ENCODE assay signal across 26 cellular contexts in the genomic region with DNA sequence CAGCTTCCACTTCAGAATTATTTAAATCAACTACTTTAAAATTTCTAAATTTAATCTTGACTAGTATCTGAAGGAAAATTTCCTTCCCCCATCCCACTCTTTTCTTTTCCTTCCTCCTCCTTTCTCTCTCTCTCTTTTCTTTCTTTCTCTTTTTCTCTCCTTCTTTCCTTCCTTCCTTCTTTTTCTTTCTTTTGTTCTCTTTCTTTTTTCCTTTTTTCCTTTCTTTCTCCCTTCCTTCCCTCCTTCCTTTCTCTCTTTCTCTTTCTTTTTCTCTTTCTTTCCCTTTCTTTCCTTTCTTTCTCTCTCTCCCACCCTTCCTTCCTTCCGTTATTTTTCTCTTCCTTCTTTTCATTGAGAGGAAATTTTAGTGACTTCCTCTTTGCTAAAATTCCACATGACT.
"Had no signal": no experiment of that assay in that cellular context is flagged by ENCODE, and none has a peak within 500 bp of the region (broad histone marks: within the 10 kb centered on the region; RNA-seq: fewer than 3 reads in every experiment).

No MANE protein-coding gene starts in this region.

- H3K27me3 Mint-ChIP-seq: memory B cell; natural killer cell treated with Interleukin-12 subunit alpha and Interleukin-12 subunit beta and Interleukin-15 and Interleukin-18, amount 100 ng/mL, for 72 hours; stimulated activated naive B cell treated with anti-CD40 and anti-IgM and Interleukin-4, amounts not matched to agents 10 μg/mL and 1 μg/mL and 100 μg/mL, for 72 hours; stimulated activated naive CD8-positive, alpha-beta T cell treated with anti-CD3 and anti-CD28 coated beads, Interleukin-15, Interleukin-2, amounts not matched to agents 100 ng/mL and 50 ng/mL, for 24 hours had no signal

- H3K4me3 ChIP-seq: esophagus muscularis mucosa, gastroesophageal sphincter, heart left ventricle, hepatocyte, lung, pancreas, right lobe of liver, thoracic aorta, transverse colon, upper lobe of right lung, uterus had no signal

- H3K27me3 ChIP-seq: esophagus muscularis mucosa, foreskin keratinocyte, gastroesophageal sphincter, heart left ventricle, hepatocyte, neutrophil, pancreas, right lobe of liver, transverse colon, upper lobe of right lung had no signal

- H3K4me3 Mint-ChIP-seq: memory B cell; natural killer cell treated with Interleukin-12 subunit alpha and Interleukin-12 subunit beta and Interleukin-15 and Interleukin-18, amount 100 ng/mL, for 72 hours; neural crest cell; stimulated activated naive B cell treated with anti-CD40 and anti-IgM and Interleukin-4, amounts not matched to agents 10 μg/mL and 1 μg/mL and 100 μg/mL, for 72 hours; stimulated activated naive CD8-positive, alpha-beta T cell treated with anti-CD3 and anti-CD28 coated beads, Interleukin-15, Interleukin-2, amounts not matched to agents 100 ng/mL and 50 ng/mL, for 24 hours had no signal

- H3K4me1 ChIP-seq: esophagus muscularis mucosa, foreskin keratinocyte, gastroesophageal sphincter, heart left ventricle, pancreas, right lobe of liver, transverse colon, upper lobe of right lung, uterus had no signal

- H3K27ac ChIP-seq: esophagus muscularis mucosa, foreskin keratinocyte, gastroesophageal sphincter, heart left ventricle, hepatocyte, neutrophil, pancreas, right lobe of liver, thoracic aorta, transverse colon, upper lobe of right lung, uterus had no signal

- H3K9me3 Mint-ChIP-seq: stimulated activated naive CD8-positive, alpha-beta T cell treated with anti-CD3 and anti-CD28 coated beads, Interleukin-15, Interleukin-2, amounts not matched to agents 100 ng/mL and 50 ng/mL, for 24 hours had no signal

- H3K9me3 ChIP-seq: neutrophil, pancreas, right lobe of liver, thoracic aorta, transverse colon, upper lobe of right lung, uterus had no signal

- DNase-seq: dermis blood vessel endothelial cell; effector memory CD4-positive, alpha-beta T cell; foreskin keratinocyte; heart left ventricle; kidney; pancreas; right lobe of liver; stimulated activated CD4-positive, alpha-beta T cell treated with anti-CD3 and anti-CD28 coated beads, Interleukin-15, amount 100 ng/mL, for 24 hours; stimulated activated CD4-positive, alpha-beta T cell treated with anti-CD3 and anti-CD28 coated beads, Interleukin-2, amount 100 ng/mL, for 48 hours; stimulated activated naive B cell treated with anti-CD40 and anti-IgM and Interleukin-4, amounts not matched to agents 10 μg/mL and 1 μg/mL and 100 μg/mL, for 72 hours; transverse colon; upper lobe of right lung; uterus had no signal

- ATAC-seq: foreskin keratinocyte; gastroesophageal sphincter; heart left ventricle; left lobe of liver; natural killer cell treated with Interleukin-12 subunit alpha and Interleukin-12 subunit beta and Interleukin-15 and Interleukin-18, amount 100 ng/mL, for 72 hours; pancreas; right lobe of liver; stimulated activated naive B cell treated with anti-CD40 and anti-IgM and Interleukin-4, amounts not matched to agents 10 μg/mL and 1 μg/mL and 100 μg/mL, for 72 hours; upper lobe of right lung had no signal

- H3K4me1 Mint-ChIP-seq: memory B cell; stimulated activated naive B cell treated with anti-CD40 and anti-IgM and Interleukin-4, amounts not matched to agents 10 μg/mL and 1 μg/mL and 100 μg/mL, for 72 hours had no signal

- H3K4me2 ChIP-seq: hepatocyte had no signal

- H3K36me3 ChIP-seq: esophagus muscularis mucosa, gastroesophageal sphincter, heart left ventricle, neutrophil, pancreas, right lobe of liver, thoracic aorta, transverse colon, upper lobe of right lung, uterus had no signal

- H3K36me3 Mint-ChIP-seq: stimulated activated naive B cell treated with anti-CD40 and anti-IgM and Interleukin-4, amounts not matched to agents 10 μg/mL and 1 μg/mL and 100 μg/mL, for 72 hours had no signal

- FAIRE-seq: endothelial cell of umbilical vein, kidney, pancreas, small intestine had no signal

- H3K79me2 ChIP-seq: hepatocyte had no signal

- H3K27ac Mint-ChIP-seq: memory B cell; natural killer cell treated with Interleukin-12 subunit alpha and Interleukin-12 subunit beta and Interleukin-15 and Interleukin-18, amount 100 ng/mL, for 72 hours; stimulated activated naive B cell treated with anti-CD40 and anti-IgM and Interleukin-4, amounts not matched to agents 10 μg/mL and 1 μg/mL and 100 μg/mL, for 72 hours; stimulated activated naive CD8-positive, alpha-beta T cell treated with anti-CD3 and anti-CD28 coated beads, Interleukin-15, Interleukin-2, amounts not matched to agents 100 ng/mL and 50 ng/mL, for 24 hours had no signal

- H2AFZ ChIP-seq: hepatocyte had no signal
